Comparison of ENCODE assay signal across 17 cellular contexts in genomic region chr12:26869908-26870459, GRCh38. TPM values are rescaled to one million over a fixed set of nuclear protein-coding genes. Genes with fewer than 3 reads are reported as not detected.
DNase-seq lines count a peak whose midpoint lies in the region; ATAC-seq and TF ChIP-seq lines count a peak whose summit lies in the region.
"Had no signal": no experiment of that assay in that cellular context is flagged by ENCODE, and none has a peak within 500 bp of the region (broad histone marks: within the 10 kb centered on the region; RNA-seq: fewer than 3 reads in every experiment).

No MANE protein-coding gene starts in this region.

- no peak overlapping the region for H3K4me3 Mint-ChIP-seq in nephron
- H3K4me3 Mint-ChIP-seq: activated CD4-positive, alpha-beta memory T cell treated with anti-CD3 and anti-CD28 coated beads for 36 hours; CD4-positive, CD25-positive, alpha-beta regulatory T cell; stimulated activated effector memory CD8-positive, alpha-beta T cell treated with anti-CD3 and anti-CD28 coated beads, Interleukin-12 subunit alpha, Interleukin-12 subunit beta, amount 100 ng/mL, for 72 hours had no signal

- no peaks in the 10 kb centered on the region for H3K27me3 Mint-ChIP-seq in nephron (ENCODE audit: low read depth)
- H3K27me3 Mint-ChIP-seq: activated CD4-positive, alpha-beta memory T cell treated with anti-CD3 and anti-CD28 coated beads for 36 hours had no signal

- H3K36me3 ChIP-seq in KOPT-K1 (ENCODE audit: insufficient read depth, low read length), result no peaks in the 10 kb centered on the region

- no peak for TF ChIP-seq CTCF in nephron (IDR thresholded peaks at IDR 0.05; ENCODE audit: unreplicated experiment in 3 of 3)

- ATAC-seq in HG03469 (IDR thresholded peaks at IDR 0.05; ENCODE audit: unreplicated experiment), result no peak
- ATAC-seq: stimulated activated effector memory CD8-positive, alpha-beta T cell treated with anti-CD3 and anti-CD28 coated beads, Interleukin-12 subunit alpha, Interleukin-12 subunit beta, amount 100 ng/mL, for 72 hours had no signal

- H3K4me1 Mint-ChIP-seq in nephron, result peaks cover 23% of the 10 kb centered on the region

- H3K36me3 Mint-ChIP-seq in nephron (ENCODE audit: low read depth), result no peaks in the 10 kb centered on the region
- H3K36me3 Mint-ChIP-seq: activated CD4-positive, alpha-beta memory T cell treated with anti-CD3 and anti-CD28 coated beads for 36 hours; CD4-positive, CD25-positive, alpha-beta regulatory T cell; stimulated activated effector memory CD8-positive, alpha-beta T cell treated with anti-CD3 and anti-CD28 coated beads, Interleukin-12 subunit alpha, Interleukin-12 subunit beta, amount 100 ng/mL, for 72 hours had no signal

- no peaks in the 10 kb centered on the region for H3K9me3 ChIP-seq in KOPT-K1 (ENCODE audit: insufficient read depth, low read length, poor library complexity, severe bottlenecking)

- peak; percentile 13 for DNase-seq in NCI-H2029 (lab: John Stamatoyannopoulos, UW)
- DNase-seq in NCI-H2029 treated with DMSO at 0.1 percent for 48 hours (lab: John Stamatoyannopoulos, UW), result no peak
- peak; percentile 36 for DNase-seq in dermis blood vessel endothelial cell
- no peak for DNase-seq in T-helper 1 cell
- no peak for DNase-seq in activated gamma-delta T cell (lab: John Stamatoyannopoulos, UW)
- DNase-seq: activated CD4-positive, alpha-beta memory T cell treated with anti-CD3 and anti-CD28 coated beads for 36 hours; amygdala; CD4-positive, CD25-positive, alpha-beta regulatory T cell; NCI-H1436; NCI-H774; SIG-M5; stimulated activated CD4-positive, alpha-beta T cell treated with anti-CD3 and anti-CD28 coated beads, Interleukin-4, amount 100 ng/mL, for 4 hours had no signal

- peak overlapping the region; percentile 85 for H3K27ac ChIP-seq in KOPT-K1 (ENCODE audit: low read depth, low read length, poor library complexity, severe bottlenecking)
- H3K27ac ChIP-seq: coronary artery had no signal

- H3K27ac Mint-ChIP-seq in nephron, result peak overlapping the region in 2 of 3 experiments; percentile 23 to 47
- H3K27ac Mint-ChIP-seq: activated CD4-positive, alpha-beta memory T cell treated with anti-CD3 and anti-CD28 coated beads for 36 hours; CD4-positive, CD25-positive, alpha-beta regulatory T cell; stimulated activated effector memory CD8-positive, alpha-beta T cell treated with anti-CD3 and anti-CD28 coated beads, Interleukin-12 subunit alpha, Interleukin-12 subunit beta, amount 100 ng/mL, for 72 hours had no signal

- H3K9me3 Mint-ChIP-seq in nephron, result peaks cover 6% of the 10 kb centered on the region
- H3K9me3 Mint-ChIP-seq: activated CD4-positive, alpha-beta memory T cell treated with anti-CD3 and anti-CD28 coated beads for 36 hours; CD4-positive, CD25-positive, alpha-beta regulatory T cell; stimulated activated effector memory CD8-positive, alpha-beta T cell treated with anti-CD3 and anti-CD28 coated beads, Interleukin-12 subunit alpha, Interleukin-12 subunit beta, amount 100 ng/mL, for 72 hours had no signal

RNA-seq across cellular contexts. Expression of gene ITPR2, which starts 37.0 kb away (rescaled TPM):
- total RNA-seq in dermis blood vessel endothelial cell, result 43.2 and 64.6 TPM in 2 replicates

Comparison
In these comparisons a context has a peak if more than half of its experiments do, and no peak if none do; other contexts are left out.
1. DNase-seq: peak in NCI-H2029 (single experiment) and dermis blood vessel endothelial cell (single experiment); none in NCI-H2029 treated with DMSO at 0.1 percent for 48 hours (single experiment), T-helper 1 cell (0 of 5) and activated gamma-delta T cell (single experiment).